9 cellular contexts compared by ENCODE assay signal in genomic region chr3:126983276-126983652, GRCh38. TPM values are rescaled to one million over a fixed set of nuclear protein-coding genes. Genes with fewer than 3 reads are reported as not detected.
DNase-seq lines count a peak whose midpoint lies in the region; ATAC-seq and TF ChIP-seq lines count a peak whose summit lies in the region.
"Had no signal": no experiment of that assay in that cellular context is flagged by ENCODE, and none has a peak within 500 bp of the region (broad histone marks: within the 10 kb centered on the region; RNA-seq: fewer than 3 reads in every experiment).

No MANE protein-coding gene starts in this region.

- POLR2A ChIA-PET in Panc1 (lab: Charles Lee): no interaction called here

- H3K4me1 ChIP-seq in Panc1 (ENCODE audit: control insufficient read depth, insufficient read depth, low read length) (peaks cover 41% of the 10 kb centered on the region), right cardiac atrium (ENCODE audit: control insufficient read depth, insufficient read depth, low read length) (peaks cover 3% of the 10 kb centered on the region), upper lobe of left lung (peaks cover 28 to 53% (median 35%) of the 10 kb centered on the region in 4 donors)

- H3K4me3 ChIP-seq in Panc1 (ENCODE audit: low read depth in 2 of 2, low read length in 2 of 2): peak overlapping the region; percentile 51 to 75
- peak overlapping the region; percentile 95 for H3K4me3 ChIP-seq in right cardiac atrium (ENCODE audit: low read length)
- H3K4me3 ChIP-seq in upper lobe of left lung: peak overlapping the region; percentile 67 to 95 (median 72)

- peak; percentile 2 for ATAC-seq in stimulated activated naive CD8-positive, alpha-beta T cell treated with anti-CD3 and anti-CD28 coated beads, Interleukin-15, amount 100 ng/mL, for 72 hours
- no peak for ATAC-seq in stimulated activated naive CD8-positive, alpha-beta T cell treated with anti-CD3 and anti-CD28 coated beads, Interleukin-15, Interleukin-2, amounts not matched to agents 100 U/mL and 50 U/mL, for 24 hours
- ATAC-seq in Panc1 (0 out of 2 replicates have a peak, but pooled peaks have one; percentile 8), right cardiac atrium (peak in 1 of 2 donors; percentile 5), upper lobe of left lung (ENCODE audit: low FRiP score in 2 of 2) (no peak), HG03108 (IDR thresholded peaks at IDR 0.05; ENCODE audit: unreplicated experiment) (no peak)

- H3K27ac ChIP-seq in Panc1 (ENCODE audit: low read length) (no peak overlapping the region), right cardiac atrium (ENCODE audit: low read length) (no peak overlapping the region), upper lobe of left lung (peak overlapping the region in 1 of 4 donors; percentile 83)

- DNase-seq in stimulated activated naive CD8-positive, alpha-beta T cell treated with anti-CD3 and anti-CD28 coated beads, Interleukin-15, amount 100 ng/mL, for 72 hours: no peak
- DNase-seq in stimulated activated naive CD8-positive, alpha-beta T cell treated with anti-CD3 and anti-CD28 coated beads, Interleukin-15, Interleukin-2, amounts not matched to agents 100 U/mL and 50 U/mL, for 24 hours: no peak
- DNase-seq in Panc1 (ENCODE audit: low read depth, low spot score) (no peak), right cardiac atrium (peak in 1 of 3 donors; percentile 65), upper lobe of left lung (peak in 1 of 2 donors; percentile 91), HCEC 1CT (no peak), G401 (ENCODE audit: low spot score) (no peak)

- CTCF ChIA-PET in Panc1 (lab: Charles Lee): no interaction called here

- H3K27me3 Mint-ChIP-seq in stimulated activated naive CD8-positive, alpha-beta T cell treated with anti-CD3 and anti-CD28 coated beads, Interleukin-15, amount 100 ng/mL, for 72 hours: peaks cover 23% of the 10 kb centered on the region

- no peaks in the 10 kb centered on the region for H3K9me3 Mint-ChIP-seq in stimulated activated naive CD8-positive, alpha-beta T cell treated with anti-CD3 and anti-CD28 coated beads, Interleukin-15, amount 100 ng/mL, for 72 hours
- H3K9me3 Mint-ChIP-seq: activated naive CD4-positive, alpha-beta T cell treated with anti-CD3 and anti-CD28 coated beads, Interleukin-2, amount 50 U/mL, for 24 hours had no signal

- in situ Hi-C loops in Panc1 (cut with HindIII; ENCODE audit: low pct_unique_long_range_greater_than_20kb, low sequenced_read_pairs) (no loop called here), G401 (cut with HindIII; ENCODE audit: low sequenced_read_pairs) (no loop called here)

- no peak overlapping the region for H3K4me3 Mint-ChIP-seq in stimulated activated naive CD8-positive, alpha-beta T cell treated with anti-CD3 and anti-CD28 coated beads, Interleukin-15, amount 100 ng/mL, for 72 hours

- no peaks in the 10 kb centered on the region for H3K27me3 ChIP-seq in Panc1 (ENCODE audit: control insufficient read depth, insufficient read depth, low read length)
- no peaks in the 10 kb centered on the region for H3K27me3 ChIP-seq in right cardiac atrium (ENCODE audit: control insufficient read depth, insufficient read depth)
- no peaks in the 10 kb centered on the region for H3K27me3 ChIP-seq in upper lobe of left lung

- TF ChIP-seq CTCF in Panc1 (IDR thresholded peaks at IDR 0.05): no peak
- peak in 4 of 6 experiments; percentile 13 to 35 (median 24) for TF ChIP-seq CTCF in upper lobe of left lung (IDR thresholded peaks at IDR 0.05)

- TF ChIP-seq POLR2A in upper lobe of left lung (IDR thresholded peaks at IDR 0.05): no peak

- no peak for TF ChIP-seq EP300 in upper lobe of left lung (IDR thresholded peaks at IDR 0.05)

- no peaks in the 10 kb centered on the region for H3K9me3 ChIP-seq in Panc1 (ENCODE audit: control insufficient read depth, insufficient read depth, low read depth, low read length)
- H3K9me3 ChIP-seq in right cardiac atrium (ENCODE audit: control insufficient read depth, low read length): no peaks in the 10 kb centered on the region
- H3K9me3 ChIP-seq in upper lobe of left lung: no peaks in the 10 kb centered on the region

- H3K4me1 Mint-ChIP-seq in stimulated activated naive CD8-positive, alpha-beta T cell treated with anti-CD3 and anti-CD28 coated beads, Interleukin-15, amount 100 ng/mL, for 72 hours: peaks cover 46% of the 10 kb centered on the region

- BruUV-seq in Panc1 (replicated peaks; lab: Mats Ljungman, UMichigan): no TSS peak

- under 1% methylated on average over 68 of the region's 70 CpGs for WGBS in right cardiac atrium
- 0% methylated on average over 2 of the region's 70 CpGs; no CpG with 5 or more reads in 1 of the 2 donors for WGBS in upper lobe of left lung, 2 donors

- H3K27ac Mint-ChIP-seq in stimulated activated naive CD8-positive, alpha-beta T cell treated with anti-CD3 and anti-CD28 coated beads, Interleukin-15, amount 100 ng/mL, for 72 hours: no peak overlapping the region

- H3K36me3 ChIP-seq in Panc1 (ENCODE audit: control insufficient read depth, insufficient read depth, low read length) (no peaks in the 10 kb centered on the region), upper lobe of left lung (no peaks in the 10 kb centered on the region)

- intact Hi-C loops in Panc1 (cut with micrococcal nuclease; ENCODE audit: unreplicated experiment): loop anchor here (5.0 kb wide), 3 partner anchors 231 to 474 kb away; no protein-coding TSS in a partner anchor
- intact Hi-C loops in right cardiac atrium (cut with DNase I): loop anchor here (5.0 to 10.0 kb wide), 4 partner anchors 231 to 472 kb away; no protein-coding TSS in a partner anchor

RNA-seq across cellular contexts. Expression of gene PLXNA1, which starts 0.3 kb away (rescaled TPM):
- total RNA-seq in Panc1 (2021; ENCODE audit: unreplicated experiment) (80.6 TPM), right cardiac atrium (10 to 100 TPM; 12.8 to 17.8 (median 15.2) TPM), upper lobe of left lung (10 to 100 TPM; 48.0 to 94.3 (median 73.7) TPM)
- 128 TPM for polyA plus RNA-seq in Panc1 (2012; ENCODE audit: insufficient read length)
- polyA plus RNA-seq in right cardiac atrium: 9.9 TPM
- 23.4 and 32.1 TPM in 2 replicates for total RNA-seq in G401 (2014; rRNA removed; shearing (Covaris generic))

Comparison
In these comparisons a context has a peak if more than half of its experiments do, and no peak if none do; other contexts are left out.
1. ATAC-seq: peak in stimulated activated naive CD8-positive, alpha-beta T cell treated with anti-CD3 and anti-CD28 coated beads, Interleukin-15, amount 100 ng/mL, for 72 hours (single experiment) and Panc1 (single experiment); none in stimulated activated naive CD8-positive, alpha-beta T cell treated with anti-CD3 and anti-CD28 coated beads, Interleukin-15, Interleukin-2, amounts not matched to agents 100 U/mL and 50 U/mL, for 24 hours (single experiment), upper lobe of left lung (0 of 2) and HG03108 (single experiment).
2. Peak in every context shown above with its lines, with median percentiles within 50 percentile points of each other: H3K4me3 ChIP-seq.